In the genomic region with DNA sequence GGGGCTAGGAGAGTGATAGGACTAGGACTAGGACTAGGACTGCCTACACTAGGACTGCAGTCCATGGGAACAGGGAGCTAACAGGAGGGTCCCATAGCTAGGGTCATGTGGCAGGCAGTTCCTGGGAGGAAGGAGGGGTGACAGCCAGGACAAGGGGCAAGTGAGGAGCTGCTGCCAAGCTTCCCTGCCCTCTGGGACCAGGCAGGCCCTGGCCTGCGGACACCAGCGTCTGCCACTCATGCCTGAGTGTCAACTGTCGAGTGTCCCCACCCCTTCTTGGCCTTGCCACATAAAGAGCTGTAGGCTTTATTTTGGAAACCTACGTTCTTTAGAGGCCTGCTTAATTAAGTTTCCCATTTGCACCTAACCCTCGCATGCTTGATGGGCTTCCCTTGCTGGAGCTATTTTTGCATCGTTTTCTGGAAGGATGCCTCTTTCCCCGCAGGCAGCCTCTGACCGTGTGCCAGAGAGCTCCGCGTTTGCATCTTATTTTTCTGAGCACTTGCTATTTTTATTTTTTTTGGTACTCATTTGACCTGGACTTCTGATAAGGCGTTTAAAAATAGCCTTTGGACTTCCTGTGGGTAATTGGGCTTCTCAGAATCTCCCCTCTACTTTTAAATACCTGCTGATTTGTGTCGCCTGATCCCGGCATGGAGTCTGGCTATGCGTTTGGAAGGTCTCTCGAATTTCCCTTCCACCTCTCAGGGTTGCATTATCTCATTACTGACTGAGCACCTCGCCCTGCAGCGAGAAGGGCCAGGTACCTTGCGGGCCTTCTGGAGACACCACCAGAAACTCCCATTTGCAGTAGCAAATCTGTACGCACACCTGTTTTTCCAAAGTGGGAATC, we compare ENCODE assay signal across 19 cellular contexts.
DNase-seq lines count a peak whose midpoint lies in the region; ATAC-seq and TF ChIP-seq lines count a peak whose summit lies in the region.
"Had no signal": no experiment of that assay in that cellular context is flagged by ENCODE, and none has a peak within 500 bp of the region (broad histone marks: within the 10 kb centered on the region; RNA-seq: fewer than 3 reads in every experiment).

No MANE protein-coding gene starts in this region.

- H3K36me3 ChIP-seq in skeletal muscle tissue (ENCODE audit: control insufficient read depth in 3 of 3, insufficient read depth in 3 of 3, low read length in 3 of 3), result no peaks in the 10 kb centered on the region
- H3K36me3 ChIP-seq: SJCRH30 had no signal

- intact Hi-C loops in left ventricle myocardium superior (cut with micrococcal nuclease), result no loop called here

- H3K4me3 ChIP-seq in skeletal muscle tissue (ENCODE audit: low read length in 3 of 3), result peak overlapping the region; percentile 34 to 63 (median 34)
- H3K4me3 ChIP-seq: SJCRH30, testis had no signal

- H3K36me3 Mint-ChIP-seq in WTC11, result no peaks in the 10 kb centered on the region
- H3K36me3 Mint-ChIP-seq: mesothelial cell of epicardium had no signal

- H3K27me3 ChIP-seq in skeletal muscle tissue (ENCODE audit: control insufficient read depth in 3 of 3, insufficient read depth in 3 of 3, low read length in 3 of 3), result no peaks in the 10 kb centered on the region
- H3K27me3 ChIP-seq: SJCRH30, testis had no signal

- peak overlapping the region; percentile 12; the same call in 1 of the 2 replicates for H3K27ac Mint-ChIP-seq in WTC11
- H3K27ac Mint-ChIP-seq: activated T-cell treated with anti-CD3 and anti-CD28 coated beads, Interleukin-2, amount 50 U/mL, for 72 hours; CD4-positive, alpha-beta T cell; mesothelial cell of epicardium had no signal

- ATAC-seq in WTC11, result no peak
- ATAC-seq in left ventricle myocardium superior, result peak; percentile 88
- ATAC-seq in GM18519 (IDR thresholded peaks at IDR 0.05; ENCODE audit: low FRiP score, unreplicated experiment), result no peak
- ATAC-seq in HG03159 (IDR thresholded peaks at IDR 0.05; ENCODE audit: unreplicated experiment), result no peak
- no peak for ATAC-seq in GM18858 (IDR thresholded peaks at IDR 0.05; ENCODE audit: unreplicated experiment)
- ATAC-seq: activated T-cell treated with anti-CD3 and anti-CD28 coated beads, Interleukin-2, amount 50 U/mL, for 72 hours had no signal

- H3K9ac ChIP-seq in skeletal muscle tissue (ENCODE audit: low read depth in 1 of 3, low read length in 3 of 3), result peak overlapping the region; percentile 26 to 76 (median 67)

- POLR2A ChIA-PET in WTC11 (lab: Charles Lee), result no interaction called here

- no peaks in the 10 kb centered on the region for H3K9me3 Mint-ChIP-seq in WTC11
- H3K9me3 Mint-ChIP-seq: activated T-cell treated with anti-CD3 and anti-CD28 coated beads, Interleukin-2, amount 50 U/mL, for 72 hours; CD4-positive, alpha-beta T cell; mesothelial cell of epicardium had no signal

- H3K4me3 Mint-ChIP-seq in WTC11, result no peak overlapping the region
- H3K4me3 Mint-ChIP-seq: activated T-cell treated with anti-CD3 and anti-CD28 coated beads, Interleukin-2, amount 50 U/mL, for 72 hours; CD4-positive, alpha-beta T cell; mesothelial cell of epicardium had no signal

- H3K27me3 Mint-ChIP-seq in WTC11 (ENCODE audit: low read depth), result no peaks in the 10 kb centered on the region
- H3K27me3 Mint-ChIP-seq: CD4-positive, alpha-beta T cell had no signal

- CTCF ChIA-PET in WTC11 (lab: Charles Lee), result interaction anchor here (1.0 to 1.8 kb wide), 4 partner anchors 9 to 315 kb away, joined by 3 to 6 read pairs (median 6); no protein-coding TSS in a partner anchor

- H3K4me1 ChIP-seq in skeletal muscle tissue (ENCODE audit: control insufficient read depth in 3 of 3, insufficient read depth in 3 of 3, low read length in 3 of 3), result peaks cover 47 to 61% (median 49%) of the 10 kb centered on the region in 3 donors
- H3K4me1 ChIP-seq: SJCRH30, testis had no signal

- TF ChIP-seq CTCF in WTC11 (IDR thresholded peaks at IDR 0.05), result no peak

- DNase-seq in NCI-H1105 treated with DMSO at 0.1 percent for 48 hours (lab: John Stamatoyannopoulos, UW), result peak; percentile 28
- DNase-seq in NCI-H1105 (lab: John Stamatoyannopoulos, UW), result no peak
- DNase-seq in WTC11 (ENCODE audit: low spot score), result no peak
- DNase-seq in left ventricle myocardium superior, result peak; percentile 68
- DNase-seq: 8988T; activated CD4-positive, alpha-beta T cell treated with anti-CD3 and anti-CD28 coated beads for 48 hours; activated T-cell treated with anti-CD3 and anti-CD28 coated beads, Interleukin-2, amount 50 U/mL, for 72 hours; CD4-positive, alpha-beta T cell; cerebellar nuclear complex; GOT3; MV-4-11; SJCRH30; stimulated activated CD4-positive, alpha-beta T cell treated with anti-CD3 and anti-CD28 coated beads, Interleukin-4, amount 100 ng/mL, for 1 hour; testis had no signal

- H3K27ac ChIP-seq in skeletal muscle tissue (ENCODE audit: low read depth, low read length), result peak overlapping the region; percentile 81
- H3K27ac ChIP-seq: SJCRH30, testis had no signal

- H3K9me3 ChIP-seq in skeletal muscle tissue (ENCODE audit: control insufficient read depth in 3 of 3, low read length in 3 of 3), result no peaks in the 10 kb centered on the region
- H3K9me3 ChIP-seq: SJCRH30, testis had no signal

- H3K4me1 Mint-ChIP-seq in WTC11, result peaks cover 11% of the 10 kb centered on the region
- H3K4me1 Mint-ChIP-seq: mesothelial cell of epicardium had no signal

TF ChIP-seq in WTC11, 78 proteins besides CTCF, POLR2A, EP300 and RAD21:
- TF ChIP-seq, protein P1, sequence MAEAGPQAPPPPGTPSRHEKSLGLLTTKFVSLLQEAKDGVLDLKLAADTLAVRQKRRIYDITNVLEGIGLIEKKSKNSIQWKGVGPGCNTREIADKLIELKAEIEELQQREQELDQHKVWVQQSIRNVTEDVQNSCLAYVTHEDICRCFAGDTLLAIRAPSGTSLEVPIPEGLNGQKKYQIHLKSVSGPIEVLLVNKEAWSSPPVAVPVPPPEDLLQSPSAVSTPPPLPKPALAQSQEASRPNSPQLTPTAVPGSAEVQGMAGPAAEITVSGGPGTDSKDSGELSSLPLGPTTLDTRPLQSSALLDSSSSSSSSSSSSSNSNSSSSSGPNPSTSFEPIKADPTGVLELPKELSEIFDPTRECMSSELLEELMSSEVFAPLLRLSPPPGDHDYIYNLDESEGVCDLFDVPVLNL (CRISPR knock-in tag; IDR thresholded peaks at IDR 0.05; ENCODE audit: borderline replicate concordance, low read depth), result no peak
- TF ChIP-seq CREM (CRISPR knock-in tag; IDR thresholded peaks at IDR 0.05) (no peak), PRRX2 (CRISPR knock-in tag; IDR thresholded peaks at IDR 0.05) (no peak), ZNF121 (CRISPR knock-in tag; IDR thresholded peaks at IDR 0.05) (no peak), IRF2 (CRISPR knock-in tag; IDR thresholded peaks at IDR 0.05; ENCODE audit: borderline replicate concordance, low read depth) (no peak), SMAD3 (CRISPR knock-in tag; IDR thresholded peaks at IDR 0.05; ENCODE audit: borderline replicate concordance) (no peak), ZNF219 (CRISPR knock-in tag; IDR thresholded peaks at IDR 0.05; ENCODE audit: borderline replicate concordance) (no peak), ZBTB21 (CRISPR knock-in tag; IDR thresholded peaks at IDR 0.05; ENCODE audit: borderline replicate concordance) (no peak), ZNF263 (CRISPR knock-in tag; IDR thresholded peaks at IDR 0.05; ENCODE audit: low read depth) (no peak), ZNF671 (CRISPR knock-in tag; IDR thresholded peaks at IDR 0.05) (no peak)
- TF ChIP-seq, protein P2, sequence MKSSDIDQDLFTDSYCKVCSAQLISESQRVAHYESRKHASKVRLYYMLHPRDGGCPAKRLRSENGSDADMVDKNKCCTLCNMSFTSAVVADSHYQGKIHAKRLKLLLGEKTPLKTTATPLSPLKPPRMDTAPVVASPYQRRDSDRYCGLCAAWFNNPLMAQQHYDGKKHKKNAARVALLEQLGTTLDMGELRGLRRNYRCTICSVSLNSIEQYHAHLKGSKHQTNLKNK (CRISPR knock-in tag; IDR thresholded peaks at IDR 0.05), result no peak
- TF ChIP-seq, protein P3, sequence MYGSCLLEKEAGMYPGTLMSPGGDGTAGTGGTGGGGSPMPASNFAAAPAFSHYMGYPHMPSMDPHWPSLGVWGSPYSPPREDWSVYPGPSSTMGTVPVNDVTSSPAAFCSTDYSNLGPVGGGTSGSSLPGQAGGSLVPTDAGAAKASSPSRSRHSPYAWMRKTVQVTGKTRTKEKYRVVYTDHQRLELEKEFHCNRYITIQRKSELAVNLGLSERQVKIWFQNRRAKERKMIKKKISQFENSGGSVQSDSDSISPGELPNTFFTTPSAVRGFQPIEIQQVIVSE (CRISPR knock-in tag; IDR thresholded peaks at IDR 0.05; ENCODE audit: borderline replicate concordance), result no peak

Comparison
In these comparisons a context has a peak if more than half of its experiments do, and no peak if none do; other contexts are left out.
1. DNase-seq: peak in NCI-H1105 treated with DMSO at 0.1 percent for 48 hours (single experiment) and left ventricle myocardium superior (single experiment); none in NCI-H1105 (single experiment) and WTC11 (single experiment).